In the genomic region with DNA sequence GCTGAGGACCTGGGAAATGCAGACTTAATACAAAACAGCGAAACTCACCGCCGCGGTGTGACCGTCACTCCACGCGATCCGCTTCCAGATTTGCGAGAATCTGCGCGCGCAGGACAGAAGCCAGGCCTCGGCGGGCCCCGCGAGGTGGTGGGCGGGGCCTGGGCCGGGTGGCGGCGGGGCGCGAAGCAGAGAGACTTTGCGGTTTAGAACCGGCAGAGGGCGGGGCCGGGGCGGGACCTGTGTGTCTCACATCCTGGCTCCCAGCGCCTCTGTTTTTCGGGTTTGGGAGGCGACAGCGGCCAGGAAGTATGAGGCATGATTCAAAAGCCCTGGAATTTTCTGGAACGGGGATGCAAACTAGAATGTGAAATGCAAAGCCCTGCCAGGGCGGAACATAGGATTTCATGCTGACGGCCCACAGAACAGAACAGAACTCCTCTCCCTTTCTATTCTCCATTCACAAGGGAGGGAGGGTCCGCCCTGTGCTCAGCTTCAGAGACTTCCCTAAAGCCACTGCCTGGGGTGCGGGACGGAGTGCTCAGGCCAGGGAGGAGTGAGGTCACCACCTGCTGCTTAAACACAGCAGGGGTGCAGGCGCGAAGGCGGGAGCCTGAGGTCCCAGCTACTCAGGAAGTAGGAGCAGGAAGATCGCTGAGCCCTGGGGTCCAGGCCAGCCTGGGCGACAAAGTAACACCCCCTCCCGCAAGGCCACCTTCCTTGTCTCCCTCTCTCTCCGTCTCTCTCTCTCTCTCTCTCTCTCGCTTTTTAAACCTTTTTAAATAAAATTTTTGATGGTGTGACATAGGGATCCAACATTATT, we compare ENCODE assay signal across 8 cellular contexts. TPM values are rescaled to one million over a fixed set of nuclear protein-coding genes. Genes with fewer than 3 reads are reported as not detected.
DNase-seq lines count a peak whose midpoint lies in the region; ATAC-seq and TF ChIP-seq lines count a peak whose summit lies in the region.

No MANE protein-coding gene starts in this region.

- no peaks in the 10 kb centered on the region for H3K27me3 ChIP-seq in GM06990 (replicated peaks; ENCODE audit: control insufficient read depth, insufficient read depth, low read length)
- no peaks in the 10 kb centered on the region for H3K27me3 ChIP-seq in ascending aorta
- H3K27me3 ChIP-seq in right cardiac atrium (ENCODE audit: control insufficient read depth, insufficient read depth) = no peaks in the 10 kb centered on the region
- H3K27me3 ChIP-seq in psoas muscle (ENCODE audit: insufficient read depth in 3 of 3, low read length in 2 of 3) = peaks cover 0 to 12% (median 0%) of the 10 kb centered on the region in 3 donors

- peak; percentile 89 for ATAC-seq in HG02610 (IDR thresholded peaks at IDR 0.05; ENCODE audit: unreplicated experiment)
- peak; percentile 100 for ATAC-seq in right cardiac atrium
- peak; percentile 98 to 99 (median 99) for ATAC-seq in psoas muscle

- under 1% methylated on average over 45 of the region's 45 CpGs for WGBS in right cardiac atrium
- WGBS in psoas muscle, 3 donors = 0 to 1% (median 1%) methylated on average over 38 to 45 of the region's 45 CpGs
- 1% methylated on average over 45 of the region's 45 CpGs for WGBS in urinary bladder

- TF ChIP-seq CTCF in GM06990 (IDR thresholded peaks at IDR 0.05; ENCODE audit: insufficient read depth, low read length, poor library complexity, severe bottlenecking) = no peak
- peak in 2 of 3 experiments; percentile 16 to 19 for TF ChIP-seq CTCF in ascending aorta (IDR thresholded peaks at IDR 0.05)
- peak; percentile 30 for TF ChIP-seq CTCF in psoas muscle (IDR thresholded peaks at IDR 0.05)

- peak; percentile 92 for DNase-seq in GM06990 (ENCODE audit: extremely low read depth, insufficient read length)
- DNase-seq in NCI-H1417 treated with DMSO at 0.1 percent for 48 hours (lab: John Stamatoyannopoulos, UW) = peak; percentile 41
- peak; percentile 82 to 92 (median 90) for DNase-seq in T-helper 2 cell
- DNase-seq in ascending aorta (ENCODE audit: low spot score in 2 of 2) = peak; percentile 89 to 98
- peak; percentile 97 to 99 (median 98) for DNase-seq in right cardiac atrium
- DNase-seq in psoas muscle = peak; percentile 96

- H3K27ac ChIP-seq in ascending aorta = peak overlapping the region; percentile 95 to 98
- H3K27ac ChIP-seq in right cardiac atrium (ENCODE audit: low read length) = peak overlapping the region; percentile 75
- peak overlapping the region; percentile 72 for H3K27ac ChIP-seq in psoas muscle
- H3K27ac ChIP-seq in urinary bladder (ENCODE audit: low read depth) = peak overlapping the region; percentile 88

- peaks cover 3 to 28% of the 10 kb centered on the region in 2 donors for H3K4me1 ChIP-seq in ascending aorta
- no peaks in the 10 kb centered on the region for H3K4me1 ChIP-seq in right cardiac atrium (ENCODE audit: control insufficient read depth, insufficient read depth, low read length)
- H3K4me1 ChIP-seq in psoas muscle = peaks cover 4% of the 10 kb centered on the region
- H3K4me1 ChIP-seq in urinary bladder (ENCODE audit: insufficient read depth) = no peaks in the 10 kb centered on the region

- H3K36me3 ChIP-seq in GM06990 (ENCODE audit: control insufficient read depth, insufficient read depth, low read length) = no peaks in the 10 kb centered on the region
- no peaks in the 10 kb centered on the region for H3K36me3 ChIP-seq in ascending aorta
- no peaks in the 10 kb centered on the region for H3K36me3 ChIP-seq in psoas muscle (ENCODE audit: insufficient read depth in 1 of 2, low read depth in 1 of 2)
- no peaks in the 10 kb centered on the region for H3K36me3 ChIP-seq in urinary bladder (ENCODE audit: insufficient read depth)

- intact Hi-C loops in ascending aorta (cut with DNase I) = loop anchor here (1.0 to 2.0 kb wide), 6 partner anchors 45 to 413 kb away; a partner anchor contains a TSS
- intact Hi-C loops in right cardiac atrium (cut with DNase I) = no loop called here
- intact Hi-C loops in psoas muscle (cut with DNase I) = loop anchor here in 1 of 2 donors (2.0 kb wide), 1 partner anchor 44 kb away; a partner anchor contains a TSS

- no peaks in the 10 kb centered on the region for H3K9me3 ChIP-seq in ascending aorta
- H3K9me3 ChIP-seq in right cardiac atrium (ENCODE audit: control insufficient read depth, low read length) = no peaks in the 10 kb centered on the region
- H3K9me3 ChIP-seq in psoas muscle = no peaks in the 10 kb centered on the region

- H3K4me3 ChIP-seq in GM06990 (replicated peaks; ENCODE audit: low read depth, low read length) = peak overlapping the region; percentile 84
- H3K4me3 ChIP-seq in ascending aorta = peak overlapping the region; percentile 56 to 89
- peak overlapping the region; percentile 62 for H3K4me3 ChIP-seq in right cardiac atrium (ENCODE audit: low read length)
- H3K4me3 ChIP-seq in psoas muscle = peak overlapping the region; percentile 69
- peak overlapping the region; percentile 45 for H3K4me3 ChIP-seq in urinary bladder (ENCODE audit: low read depth, low read length)

RNA-seq across cellular contexts. Expression of a gene that starts 44.2 kb away (rescaled TPM):
- total RNA-seq in ascending aorta = 13.1 TPM
- 10 to 100 TPM in 1 of 4 donors, 1 to 10 TPM in 3; 8.8 to 12.1 (median 9.3) TPM for total RNA-seq in right cardiac atrium
- polyA plus RNA-seq in right cardiac atrium = 5.9 TPM
- total RNA-seq in psoas muscle = 1 to 10 TPM; 2.5 to 4.8 (median 4.1) TPM
- 1 to 10 TPM; 1.4 to 9.2 (median 1.6) TPM for polyA plus RNA-seq in psoas muscle
- 22.3 TPM for total RNA-seq in urinary bladder
- polyA plus RNA-seq in urinary bladder = 6.6 TPM

RNA-seq across cellular contexts. Expression of a gene that starts 52.5 kb away (rescaled TPM):
- total RNA-seq in ascending aorta = 29.1 TPM
- 10 to 100 TPM; 19.2 to 27.4 (median 22.5) TPM for total RNA-seq in right cardiac atrium
- polyA plus RNA-seq in right cardiac atrium = 24.9 TPM
- total RNA-seq in psoas muscle = 10 to 100 TPM in 1 of 4 donors, 1 to 10 TPM in 3; 3.9 to 11.5 (median 4.5) TPM
- polyA plus RNA-seq in psoas muscle = 10 to 100 TPM in 1 of 3 donors, 1 to 10 TPM in 2; 4.5 to 10.2 (median 7.7) TPM
- total RNA-seq in urinary bladder = 132 TPM
- polyA plus RNA-seq in urinary bladder = 28.2 TPM

Comparison
In these comparisons a context has a peak if more than half of its experiments do, and no peak if none do; other contexts are left out.
1. Peak in every context shown above with its lines: DNase-seq, ATAC-seq, H3K4me3 ChIP-seq and H3K27ac ChIP-seq.
2. DNase-seq: peak in every context shown above with its lines; median percentile 98 in right cardiac atrium; 96 in psoas muscle; 94 in ascending aorta; 92 in GM06990; 90 in T-helper 2 cell; 41 in NCI-H1417 treated with DMSO at 0.1 percent for 48 hours.